In genomic region chr22:17830041-17830961, GRCh38 we compare ENCODE assay signal across 9 cellular contexts. TPM values are rescaled to one million over a fixed set of nuclear protein-coding genes. Genes with fewer than 3 reads are reported as not detected.
DNase-seq lines count a peak whose midpoint lies in the region; ATAC-seq, FAIRE-seq and TF ChIP-seq lines count a peak whose summit lies in the region.
"Had no signal": no experiment of that assay in that cellular context is flagged by ENCODE, and none has a peak within 500 bp of the region (broad histone marks: within the 10 kb centered on the region; RNA-seq: fewer than 3 reads in every experiment).

No MANE protein-coding gene starts in this region.

- no peak overlapping the region for H3K14ac ChIP-seq in H1 (ENCODE audit: insufficient read length)
- H3K14ac ChIP-seq in mesenchymal stem cell (ENCODE audit: low read length in 2 of 2) = no peak overlapping the region

- TF ChIP-seq POLR2A in H1 (IDR thresholded peaks at IDR 0.05; ENCODE audit: control extremely low read depth in 1 of 2, low read depth in 2 of 2, low read length in 2 of 2) = no peak

- peak; percentile 78 for DNase-seq in EH (ENCODE audit: low read depth)
- peak; percentile 12 for DNase-seq in NCI-H82 treated with DMSO at 0.1 percent for 48 hours (lab: John Stamatoyannopoulos, UW; ENCODE audit: unreplicated experiment)
- DNase-seq in activated CD8-positive, alpha-beta memory T cell treated with anti-CD3 and anti-CD28 coated beads for 24 hours = peak; percentile 96
- peak; percentile 81 to 98 for DNase-seq in H1 (ENCODE audit: low read depth in 1 of 2, low spot score in 2 of 2)
- peak; percentile 72 for DNase-seq in mesenchymal stem cell
- DNase-seq in stimulated activated CD8-positive, alpha-beta memory T cell treated with anti-CD3 and anti-CD28 coated beads, Interleukin-12 subunit alpha, Interleukin-12 subunit beta, amount 100 ng/mL, for 24 hours (ENCODE audit: extremely low read depth) = peak; percentile 32

- TF ChIP-seq EP300 in H1 (IDR thresholded peaks at IDR 0.05; ENCODE audit: borderline replicate concordance in 1 of 2, low read depth in 2 of 2, low read length in 2 of 2) = no peak

- no peak overlapping the region for H2AFZ ChIP-seq in H1 (ENCODE audit: low read length)
- H2AFZ ChIP-seq in mesenchymal stem cell (ENCODE audit: low read depth, low read length) = no peak overlapping the region

- POLR2A ChIA-PET in H1 (lab: Charles Lee; ENCODE audit: partially characterized antibody) = interaction anchor here (1.4 kb wide), 1 partner anchor 247 kb away, joined by 3 read pairs; no protein-coding TSS in a partner anchor

- H3K4ac ChIP-seq in H1 (replicated peaks; ENCODE audit: insufficient read length, low read depth, low read length) (no peak overlapping the region), mesenchymal stem cell (ENCODE audit: low read depth in 1 of 2, low read length in 2 of 2) (peak overlapping the region in 1 of 2 experiments; percentile 7)

- H3K9me3 ChIP-seq in H1 (ENCODE audit: insufficient read depth in 2 of 2, low read depth in 1 of 2, low read length in 1 of 2) (no peaks in the 10 kb centered on the region), mesenchymal stem cell (ENCODE audit: control insufficient read depth, low read length) (no peaks in the 10 kb centered on the region)

- H3K79me1 ChIP-seq in H1 (ENCODE audit: low read depth, low read length) (no peaks in the 10 kb centered on the region), mesenchymal stem cell (replicated peaks; ENCODE audit: low read length, poor library complexity, severe bottlenecking) (peaks cover 39% of the 10 kb centered on the region)

- ATAC-seq in HG03175 (IDR thresholded peaks at IDR 0.05; ENCODE audit: unreplicated experiment) (peak; percentile 65), HG02678 (IDR thresholded peaks at IDR 0.05; ENCODE audit: unreplicated experiment) (no peak)

- H2AK5ac ChIP-seq in H1 (ENCODE audit: low read depth, low read length) (no peak overlapping the region), mesenchymal stem cell (ENCODE audit: low read length, severe bottlenecking) (no peak overlapping the region)

- no peak overlapping the region for H3K4me3 ChIP-seq in H1 (ENCODE audit: extremely low read depth in 1 of 4, insufficient read depth in 2 of 4, low read depth in 3 of 4, low read length in 4 of 4)
- peak overlapping the region in 1 of 2 experiments; percentile 71 for H3K4me3 ChIP-seq in mesenchymal stem cell (ENCODE audit: insufficient read depth in 1 of 2, low read depth in 1 of 2, low read length in 2 of 2)
- H3K4me3 ChIP-seq: skin epidermis had no signal

- H3K23ac ChIP-seq in H1 (ENCODE audit: insufficient read length) = no peak overlapping the region
- no peak overlapping the region for H3K23ac ChIP-seq in mesenchymal stem cell (ENCODE audit: low read length in 2 of 2)

- FAIRE-seq in H1 (lab: Jason Lieb, UNC) = peak; percentile 88

- H2BK12ac ChIP-seq in H1 (ENCODE audit: low read depth, low read length) (no peak overlapping the region), mesenchymal stem cell (ENCODE audit: low read length in 2 of 2) (no peak overlapping the region)

- H3K36me3 ChIP-seq in H1 (ENCODE audit: control insufficient read depth in 2 of 4, insufficient read depth in 4 of 4, low read length in 3 of 4) = no peaks in the 10 kb centered on the region
- H3K36me3 ChIP-seq in mesenchymal stem cell (ENCODE audit: control insufficient read depth in 1 of 2, insufficient read depth in 2 of 2, low read depth in 1 of 2, low read length in 2 of 2) = peaks cover 31 to 87% of the 10 kb centered on the region in 2 experiments

- H2BK5ac ChIP-seq in H1 (ENCODE audit: low read depth, low read length) = no peak overlapping the region
- H2BK5ac ChIP-seq in mesenchymal stem cell (ENCODE audit: low read depth, low read length, poor library complexity, severe bottlenecking) = no peak overlapping the region

- H2BK15ac ChIP-seq in H1 (ENCODE audit: low read length) = no peak overlapping the region
- H2BK15ac ChIP-seq in mesenchymal stem cell (ENCODE audit: low read depth, poor library complexity, severe bottlenecking) = no peak overlapping the region

- CTCF ChIA-PET in H1 (lab: Charles Lee; ENCODE audit: partially characterized antibody) = interaction anchor here (0.6 to 10.5 kb wide), 52 partner anchors 8 to 326 kb away, joined by 3 to 163 read pairs (median 4); partner anchors contain the start of gene PEX26

- H4K91ac ChIP-seq in H1 (replicated peaks; ENCODE audit: insufficient read length, low read length) = no peak overlapping the region
- H4K91ac ChIP-seq in mesenchymal stem cell (ENCODE audit: low read length) = no peak overlapping the region

- no peak overlapping the region for H2BK20ac ChIP-seq in H1 (ENCODE audit: low read length)

- H3K4me1 ChIP-seq in H1 (replicated peaks in 1 of 4; ENCODE audit: control insufficient read depth in 3 of 4, insufficient read depth in 4 of 4, low read length in 3 of 4) = no peaks in the 10 kb centered on the region
- H3K4me1 ChIP-seq in mesenchymal stem cell (ENCODE audit: control insufficient read depth, insufficient read depth, low read depth, low read length) = peaks cover 1% of the 10 kb centered on the region

- peak; percentile 95 to 99 for TF ChIP-seq RAD21 in H1 (IDR thresholded peaks at IDR 0.05 in 1 of 2, conservative IDR thresholded peaks at IDR 0.05 in 1 of 2; ENCODE audit: low read depth in 2 of 2, low read length in 2 of 2)

- no peak overlapping the region for H2BK120ac ChIP-seq in H1 (replicated peaks; ENCODE audit: low read depth, low read length)
- no peak overlapping the region for H2BK120ac ChIP-seq in mesenchymal stem cell (ENCODE audit: low read depth, low read length)

- H4K5ac ChIP-seq in H1 (ENCODE audit: insufficient read length, low read depth, low read length) = no peak overlapping the region

- peaks cover 1 to 6% of the 10 kb centered on the region in 2 experiments for H4K20me1 ChIP-seq in H1 (replicated peaks in 1 of 2; ENCODE audit: control insufficient read depth in 1 of 2, insufficient read depth in 2 of 2, low read length in 2 of 2)

- no peak overlapping the region for H3K4me2 ChIP-seq in H1 (ENCODE audit: insufficient read depth in 1 of 2, low read depth in 2 of 2, low read length in 2 of 2)
- H3K4me2 ChIP-seq in mesenchymal stem cell (ENCODE audit: low read length, poor library complexity, severe bottlenecking) = no peak overlapping the region

- no peaks in the 10 kb centered on the region for H3K23me2 ChIP-seq in H1 (ENCODE audit: low read depth, low read length)

- H3K9ac ChIP-seq in H1 (replicated peaks in 1 of 4; ENCODE audit: extremely low read depth in 1 of 4, low read depth in 3 of 4, low read length in 3 of 4) (no peak overlapping the region), mesenchymal stem cell (ENCODE audit: low read length) (peak overlapping the region; percentile 69)

- TF ChIP-seq CTCF in H1 (IDR thresholded peaks at IDR 0.05; ENCODE audit: control extremely low read depth in 1 of 3, insufficient read depth in 1 of 3, low read depth in 1 of 3, low read length in 3 of 3) = peak; percentile 94 to 100 (median 98)

- H3K79me2 ChIP-seq in H1 (ENCODE audit: control insufficient read depth in 1 of 2, insufficient read depth in 2 of 2, low read length in 2 of 2) = no peaks in the 10 kb centered on the region

- no peak overlapping the region for H4K8ac ChIP-seq in H1 (ENCODE audit: extremely low read depth, insufficient read depth, low read length)
- no peak overlapping the region for H4K8ac ChIP-seq in mesenchymal stem cell (ENCODE audit: low read length)

- no peak overlapping the region for H3K56ac ChIP-seq in H1 (replicated peaks; ENCODE audit: insufficient read length, low read depth, low read length)

- H3K18ac ChIP-seq in H1 (ENCODE audit: extremely low read depth, low read length) (no peak overlapping the region), mesenchymal stem cell (ENCODE audit: low read depth in 1 of 2, low read length in 2 of 2) (no peak overlapping the region)

- H3K27me3 ChIP-seq in H1 (replicated peaks in 1 of 4; ENCODE audit: control insufficient read depth in 3 of 4, extremely low read depth in 1 of 4, insufficient read depth in 3 of 4, low read length in 3 of 4) (no peaks in the 10 kb centered on the region), mesenchymal stem cell (ENCODE audit: control insufficient read depth in 1 of 2, insufficient read depth in 1 of 2, low read length in 2 of 2) (no peaks in the 10 kb centered on the region)

- WGBS in H1 (ENCODE audit: extremely low coverage in 1 of 2, insufficient coverage in 1 of 2, insufficient read length in 1 of 2, insufficient replicate concordance in 2 of 2, low coverage in 1 of 2, low lambda C conversion rate in 2 of 2, missing lambda C conversion rate in 1 of 2), 2 experiments = 76% methylated on average over 30 of the region's 31 CpGs; no CpG with 5 or more reads in 1 of the 2 experiments
- WGBS in mesenchymal stem cell = 64% methylated on average over 31 of the region's 31 CpGs

- H3K27ac ChIP-seq in H1 (ENCODE audit: low read depth, low read length) (no peak overlapping the region), mesenchymal stem cell (ENCODE audit: low read length, poor library complexity, severe bottlenecking) (no peak overlapping the region)

TF ChIP-seq in H1, 55 proteins besides CTCF, POLR2A, EP300 and RAD21 (continues in another document):
- TF ChIP-seq FOSL1 (IDR thresholded peaks at IDR 0.05; ENCODE audit: insufficient read depth, low read depth, low read length) (no peak), GABPA (IDR thresholded peaks at IDR 0.05; ENCODE audit: borderline replicate concordance, insufficient read depth, low read length) (peak; percentile 29; the same call in 1 of the 2 replicates), SP2 (IDR thresholded peaks at IDR 0.05; ENCODE audit: low read length) (no peak)

RNA-seq across cellular contexts. Expression of gene BID, which starts 56.0 kb away (rescaled TPM):
- total RNA-seq in H1 (2021; fragmentation: NEBNext Ultra II Directional; extraction: Animal tissue kit (Norgen Biotek cat#: 25700)) = 39.3 and 41.6 TPM in 2 replicates
- 114 and 133 TPM in 2 replicates for polyA plus RNA-seq in H1 (2011; rRNA removed)
- 90.6 TPM for polyA plus RNA-seq in H1 (2011; cell fraction: cytosol; rRNA removed)
- 66.4 TPM for polyA plus RNA-seq in H1 (2011; cell fraction: nucleus; rRNA removed)
- polyA plus RNA-seq in H1 (2012, experiment 1 of 2) = 33.0 to 44.6 TPM (median 43.2 TPM) in 4 replicates
- polyA plus RNA-seq in H1 (2012, experiment 2 of 2) = 24.4 TPM
- 52.8 TPM for polyA plus RNA-seq in H1 (2013, experiment 1 of 2)
- 53.5 TPM for polyA plus RNA-seq in H1 (2013, experiment 2 of 2)
- polyA minus RNA-seq in H1 (2011; rRNA and poly(A)+ RNA removed) = 15.5 and 15.6 TPM in 2 replicates
- polyA minus RNA-seq in H1 (2011; cell fraction: cytosol; rRNA and poly(A)+ RNA removed) = 29.1 TPM
- 14.9 TPM for polyA minus RNA-seq in H1 (2011; cell fraction: nucleus; rRNA and poly(A)+ RNA removed)
- polyA plus RNA-seq in mesenchymal stem cell (2013, experiment 1 of 2) = 25.7 TPM
- 25.8 TPM for polyA plus RNA-seq in mesenchymal stem cell (2013, experiment 2 of 2)

Comparison
In these comparisons a context has a peak if more than half of its experiments do, and no peak if none do; other contexts are left out.
1. DNase-seq: peak in every context shown above with its lines; median percentile 96 in activated CD8-positive, alpha-beta memory T cell treated with anti-CD3 and anti-CD28 coated beads for 24 hours; 90 in H1; 78 in EH; 72 in mesenchymal stem cell; 32 in stimulated activated CD8-positive, alpha-beta memory T cell treated with anti-CD3 and anti-CD28 coated beads, Interleukin-12 subunit alpha, Interleukin-12 subunit beta, amount 100 ng/mL, for 24 hours; 12 in NCI-H82 treated with DMSO at 0.1 percent for 48 hours.